9 cellular contexts compared by ENCODE assay signal in the genomic region with DNA sequence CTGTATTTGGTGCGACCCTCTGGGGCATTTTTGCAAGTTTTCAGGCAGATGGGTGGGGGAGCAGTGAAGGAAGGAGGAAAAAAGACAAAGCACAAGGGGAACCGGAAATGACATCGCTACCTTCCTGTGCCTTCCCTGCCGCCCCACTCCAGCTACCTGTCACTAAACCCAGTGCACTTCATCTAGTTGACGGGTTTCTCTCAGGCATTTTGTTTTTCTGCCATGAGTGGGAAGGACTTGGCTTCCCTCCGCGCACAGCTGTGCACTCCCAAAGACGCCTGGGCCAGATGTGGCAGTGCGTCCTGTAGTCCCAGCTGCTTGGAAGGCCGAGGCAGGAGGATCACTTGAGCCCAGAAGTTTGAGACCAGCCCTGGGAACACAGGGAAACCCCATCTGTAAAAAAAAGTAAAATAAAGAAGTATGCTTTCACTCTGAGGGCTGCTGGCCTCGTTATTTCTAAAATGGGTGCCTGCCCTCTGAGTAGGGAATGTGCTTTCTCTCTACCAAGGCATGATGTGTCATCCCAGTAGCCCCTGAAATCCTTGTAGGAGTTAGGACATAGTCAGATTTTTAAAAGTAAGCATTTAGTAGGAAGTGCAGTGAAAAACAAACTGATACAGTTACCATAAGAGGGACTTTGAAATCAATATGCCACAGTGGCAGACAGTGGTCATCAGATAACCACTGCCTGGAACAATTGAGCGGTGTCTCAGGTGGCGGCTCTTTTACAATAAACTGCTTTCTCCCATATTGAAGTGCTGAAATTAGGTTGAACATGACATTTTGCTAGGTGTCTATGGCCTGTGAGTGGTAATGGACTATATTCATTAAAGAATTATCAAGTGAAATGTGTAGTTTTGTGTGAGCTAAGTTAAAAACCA.
A peak's percentile ranks its signal among the peaks of the same experiment; 100 is the strongest.
DNase-seq lines count a peak whose midpoint lies in the region; ATAC-seq and TF ChIP-seq lines count a peak whose summit lies in the region.
"Had no signal": no experiment of that assay in that cellular context is flagged by ENCODE, and none has a peak within 500 bp of the region (broad histone marks: within the 10 kb centered on the region; RNA-seq: fewer than 3 reads in every experiment).

No MANE protein-coding gene starts in this region.

- WGBS in ectodermal cell, 2 experiments = 90 to 94% methylated on average over 13 of the region's 13 CpGs
- WGBS in psoas muscle, 3 donors = 56 to 63% (median 60%) methylated on average over 13 of the region's 13 CpGs

- H3K9me3 ChIP-seq in ectodermal cell (ENCODE audit: control insufficient read depth, low read length) (no peaks in the 10 kb centered on the region), psoas muscle (no peaks in the 10 kb centered on the region)

- DNase-seq in EH (ENCODE audit: low read depth) = peak; percentile 52
- peak; percentile 26 for DNase-seq in NCI-H69 (lab: John Stamatoyannopoulos, UW)
- no peak for DNase-seq in psoas muscle
- DNase-seq: stimulated activated CD4-positive, alpha-beta T cell treated with anti-CD3 and anti-CD28 coated beads, Interleukin-4, amount 100 ng/mL, for 1 hour had no signal

- H3K4me1 ChIP-seq in ectodermal cell (ENCODE audit: control insufficient read depth, insufficient read depth, low read length) (no peaks in the 10 kb centered on the region), psoas muscle (no peaks in the 10 kb centered on the region)

- ATAC-seq in psoas muscle (peak; percentile 18 to 50 (median 36)), GM19324 (IDR thresholded peaks at IDR 0.05; ENCODE audit: low FRiP score, unreplicated experiment) (no peak), HG03565 (IDR thresholded peaks at IDR 0.05; ENCODE audit: unreplicated experiment) (no peak), GM18868 (IDR thresholded peaks at IDR 0.05; ENCODE audit: unreplicated experiment) (no peak), GM21717 (IDR thresholded peaks at IDR 0.05; ENCODE audit: unreplicated experiment) (no peak)

- intact Hi-C loops in psoas muscle (cut with DNase I) = no loop called here

- H3K4me3 ChIP-seq in ectodermal cell (ENCODE audit: insufficient read depth, low read depth, low read length) (no peak overlapping the region), psoas muscle (no peak overlapping the region)

- H3K36me3 ChIP-seq in ectodermal cell (ENCODE audit: control insufficient read depth, insufficient read depth, low read length) = no peaks in the 10 kb centered on the region
- H3K36me3 ChIP-seq in psoas muscle (ENCODE audit: insufficient read depth in 1 of 2, low read depth in 1 of 2) = peaks cover 0 to 14% of the 10 kb centered on the region in 2 donors

- no peak for TF ChIP-seq CTCF in psoas muscle (IDR thresholded peaks at IDR 0.05)

- H3K27ac ChIP-seq in ectodermal cell (ENCODE audit: insufficient read depth, low read depth, low read length, poor library complexity, severe bottlenecking) (peak overlapping the region; percentile 13), psoas muscle (peak overlapping the region; percentile 33)

- H3K27me3 ChIP-seq in ectodermal cell (ENCODE audit: control insufficient read depth, insufficient read depth, low read length, poor library complexity, severe bottlenecking) (no peaks in the 10 kb centered on the region), psoas muscle (ENCODE audit: insufficient read depth in 3 of 3, low read length in 2 of 3) (no peaks in the 10 kb centered on the region)

Comparison
In these comparisons a context has a peak if more than half of its experiments do, and no peak if none do; other contexts are left out.
1. DNase-seq: peak in EH (single experiment) and NCI-H69 (single experiment); none in psoas muscle (0 of 2).
2. ATAC-seq: peak in psoas muscle (4 of 4); none in GM19324 (single experiment), HG03565 (single experiment), GM18868 (single experiment) and GM21717 (single experiment).